17 cellular contexts compared by ENCODE assay signal in genomic region chr19:3345850-3346460, GRCh38. TPM values are rescaled to one million over a fixed set of nuclear protein-coding genes. Genes with fewer than 3 reads are reported as not detected.
DNase-seq lines count a peak whose midpoint lies in the region; ATAC-seq, FAIRE-seq and TF ChIP-seq lines count a peak whose summit lies in the region.
"Had no signal": no experiment of that assay in that cellular context is flagged by ENCODE, and none has a peak within 500 bp of the region (broad histone marks: within the 10 kb centered on the region; RNA-seq: fewer than 3 reads in every experiment).

No MANE protein-coding gene starts in this region.

- H3F3A ChIP-seq in GM23248 (ENCODE audit: insufficient read depth) = peaks cover 12% of the 10 kb centered on the region

- peaks cover 5% of the 10 kb centered on the region for H3K4me1 ChIP-seq in GM23248 (ENCODE audit: insufficient read depth)
- H3K4me1 ChIP-seq in mammary epithelial cell (ENCODE audit: insufficient read depth, low read length) = peaks cover 16% of the 10 kb centered on the region
- H3K4me1 ChIP-seq in HepG2 (ENCODE audit: insufficient read depth, low read length) = peaks cover 56% of the 10 kb centered on the region
- H3K4me1 ChIP-seq in spleen = peaks cover 0 to 38% (median 24%) of the 10 kb centered on the region in 6 donors
- no peaks in the 10 kb centered on the region for H3K4me1 ChIP-seq in naive thymus-derived CD4-positive, alpha-beta T cell (ENCODE audit: control insufficient read depth in 2 of 2, insufficient read depth in 2 of 2, low read length in 2 of 2)
- H3K4me1 ChIP-seq: Caco-2 had no signal

- POLR2A ChIA-PET in HepG2 (lab: Yijun Ruan, JAX) = no interaction called here
- POLR2A ChIA-PET in naive thymus-derived CD4-positive, alpha-beta T cell (lab: Charles Lee) = no interaction called here

- intact Hi-C loops in mammary epithelial cell (cut with micrococcal nuclease) = no loop called here
- intact Hi-C loops in HepG2 (cut with micrococcal nuclease; ENCODE audit: unreplicated experiment) = no loop called here
- intact Hi-C loops in spleen (cut with DNase I; ENCODE audit: low total_unique reads) = no loop called here
- intact Hi-C loops in naive thymus-derived CD4-positive, alpha-beta T cell (cut with micrococcal nuclease) = no loop called here
- intact Hi-C loops in posterior cingulate gyrus (cut with DNase I) = loop anchor here (5.0 kb wide), 1 partner anchor 81 kb away; no protein-coding TSS in a partner anchor

- H3K27me3 ChIP-seq in GM23248 (replicated peaks; ENCODE audit: insufficient read depth) (no peaks in the 10 kb centered on the region), mammary epithelial cell (ENCODE audit: insufficient read depth, low read length) (no peaks in the 10 kb centered on the region), HepG2 (ENCODE audit: control insufficient read depth in 1 of 2, insufficient read depth in 2 of 2, low read length in 2 of 2) (peaks cover 1 to 8% of the 10 kb centered on the region in 2 experiments; a peak in 3 of 5 replicates), spleen (replicated peaks in 1 of 7) (no peaks in the 10 kb centered on the region)
- H3K27me3 ChIP-seq in naive thymus-derived CD4-positive, alpha-beta T cell (ENCODE audit: control insufficient read depth in 2 of 2, insufficient read depth in 2 of 2, low read length in 2 of 2) = no peaks in the 10 kb centered on the region

- no peak for FAIRE-seq in HepG2 (lab: Jason Lieb, UNC)

- H2AFZ ChIP-seq in GM23248 = peak overlapping the region; percentile 85
- H2AFZ ChIP-seq in mammary epithelial cell (ENCODE audit: low read depth, low read length) = peak overlapping the region; percentile 87
- H2AFZ ChIP-seq in HepG2 (ENCODE audit: low read length) = no peak overlapping the region

- no peak for TF ChIP-seq EP300 in HepG2 (IDR thresholded peaks at IDR 0.05; ENCODE audit: low read depth in 2 of 2, low read length in 2 of 2)
- no peak for TF ChIP-seq EP300 in HepG2 (CRISPR knock-in tag; IDR thresholded peaks at IDR 0.05; ENCODE audit: borderline replicate concordance)

- H3K27me3 Mint-ChIP-seq in naive thymus-derived CD4-positive, alpha-beta T cell = no peaks in the 10 kb centered on the region
- H3K27me3 Mint-ChIP-seq: naive B cell had no signal

- H3K9ac ChIP-seq in GM23248 (peak overlapping the region; percentile 63), mammary epithelial cell (ENCODE audit: insufficient read depth, low read length) (no peak overlapping the region), HepG2 (ENCODE audit: insufficient read depth, low read depth, low read length) (no peak overlapping the region)

- TF ChIP-seq POLR2A in HepG2 (IDR thresholded peaks at IDR 0.05; ENCODE audit: insufficient read depth in 1 of 2, low read depth in 2 of 2, low read length in 2 of 2) = no peak
- no peak for TF ChIP-seq POLR2A in spleen (IDR thresholded peaks at IDR 0.05)

- no peak overlapping the region for H3K27ac Mint-ChIP-seq in naive thymus-derived CD4-positive, alpha-beta T cell
- H3K27ac Mint-ChIP-seq: activated CD8-positive, alpha-beta T cell treated with anti-CD3 and anti-CD28 coated beads, Interleukin-2, amount 10 ng/mL, durations not matched to agents 7 days and 5 days; IgD-negative memory B cell; naive B cell had no signal

- DNase-seq in GM23248 (no peak), mammary epithelial cell (no peak), HepG2 (ENCODE audit: low spot score) (no peak), spleen (no peak), posterior cingulate gyrus (no peak)
- no peak for DNase-seq in naive thymus-derived CD4-positive, alpha-beta T cell
- no peak for DNase-seq in activated effector memory CD4-positive, alpha-beta T cell treated with anti-CD3 and anti-CD28 coated beads, Interleukin-2, amount 50 U/mL, for 16 hours
- DNase-seq: activated CD8-positive, alpha-beta T cell treated with anti-CD3 and anti-CD28 coated beads, Interleukin-2, amount 10 ng/mL, durations not matched to agents 7 days and 5 days; activated effector memory CD4-positive, alpha-beta T cell treated with Interleukin-2 at 50 U/mL for 16 hours; Caco-2; naive B cell; NCI-H1436 treated with DMSO at 0.1 percent for 48 hours; NCI-H524 treated with DMSO at 0.1 percent for 48 hours; T-helper 9 cell had no signal

- 55 to 60% methylated on average over 12 to 15 of the region's 15 CpGs for WGBS in GM23248 (ENCODE audit: low coverage in 1 of 2, low lambda C conversion rate in 2 of 2, missing lambda C conversion rate in 2 of 2), 2 experiments
- WGBS in mammary epithelial cell (ENCODE audit: low coverage, missing lambda C conversion rate) = 70% methylated on average over 7 of the region's 15 CpGs
- 23% methylated on average over 12 of the region's 15 CpGs for whole genome bisulfite sequencing in HepG2 (ENCODE audit: low lambda C conversion rate)
- 56 to 83% (median 70%) methylated on average over 14 to 15 of the region's 15 CpGs for WGBS in spleen, 5 donors

- no peak for TF ChIP-seq CTCF in mammary epithelial cell (conservative IDR thresholded peaks at IDR 0.05 in 1 of 2, IDR thresholded peaks at IDR 0.05 in 1 of 2; ENCODE audit: extremely low read depth in 1 of 2, insufficient read depth in 1 of 2, low read depth in 1 of 2, low read length in 2 of 2)
- TF ChIP-seq CTCF in HepG2 (CRISPR knock-in tag; IDR thresholded peaks at IDR 0.05) = no peak
- no peak for TF ChIP-seq CTCF in spleen (IDR thresholded peaks at IDR 0.05 in 8 of 11, conservative IDR thresholded peaks at IDR 0.05 in 3 of 11)

- H3K9me3 Mint-ChIP-seq in naive thymus-derived CD4-positive, alpha-beta T cell = no peaks in the 10 kb centered on the region
- H3K9me3 Mint-ChIP-seq: naive B cell had no signal

- peaks cover 0 to 4% (median 0%) of the 10 kb centered on the region in 7 donors for H3K4me1 Mint-ChIP-seq in naive thymus-derived CD4-positive, alpha-beta T cell
- H3K4me1 Mint-ChIP-seq: IgD-negative memory B cell, naive B cell had no signal

- CTCF ChIA-PET in mammary epithelial cell (lab: Charles Lee; ENCODE audit: low non-redundant PET) = no interaction called here
- CTCF ChIA-PET in HepG2 (lab: Yijun Ruan, JAX; ENCODE audit: low intra/inter-chr PET ratio, low total read pairs) = no interaction called here
- CTCF ChIA-PET in naive thymus-derived CD4-positive, alpha-beta T cell (lab: Charles Lee) = no interaction called here

- H4K20me1 ChIP-seq in GM23248 (ENCODE audit: insufficient read depth) = no peaks in the 10 kb centered on the region
- H4K20me1 ChIP-seq in mammary epithelial cell (ENCODE audit: insufficient read depth, low read length) = no peaks in the 10 kb centered on the region
- H4K20me1 ChIP-seq in HepG2 (ENCODE audit: insufficient read depth, low read length) = no peaks in the 10 kb centered on the region

- H3K9me3 ChIP-seq in GM23248 (ENCODE audit: low read depth) (no peaks in the 10 kb centered on the region), mammary epithelial cell (replicated peaks; ENCODE audit: insufficient read depth, low read length) (no peaks in the 10 kb centered on the region), HepG2 (ENCODE audit: low read length) (no peaks in the 10 kb centered on the region), spleen (no peaks in the 10 kb centered on the region)
- H3K9me3 ChIP-seq in naive thymus-derived CD4-positive, alpha-beta T cell (ENCODE audit: control insufficient read depth in 2 of 3, low read length in 3 of 3) = no peaks in the 10 kb centered on the region
- H3K9me3 ChIP-seq: Caco-2 had no signal

- H3K36me3 Mint-ChIP-seq in naive thymus-derived CD4-positive, alpha-beta T cell = no peaks in the 10 kb centered on the region
- H3K36me3 Mint-ChIP-seq: IgD-negative memory B cell, naive B cell had no signal

- no peaks in the 10 kb centered on the region for H3K79me2 ChIP-seq in GM23248 (ENCODE audit: insufficient read depth)
- no peaks in the 10 kb centered on the region for H3K79me2 ChIP-seq in mammary epithelial cell (ENCODE audit: insufficient read depth, low read length)
- no peaks in the 10 kb centered on the region for H3K79me2 ChIP-seq in HepG2 (ENCODE audit: insufficient read depth, low read length)

- dilution Hi-C loops in mammary epithelial cell (cut with HindIII; ENCODE audit: low sequenced_read_pairs) = no loop called here

- H3K4me2 ChIP-seq in GM23248 (ENCODE audit: unreplicated experiment) = peak overlapping the region; percentile 36
- H3K4me2 ChIP-seq in mammary epithelial cell (ENCODE audit: insufficient read depth, low read depth, low read length) = peak overlapping the region; percentile 63
- peak overlapping the region; percentile 67; the same call in 1 of the 2 replicates for H3K4me2 ChIP-seq in HepG2 (ENCODE audit: low read depth, low read length)

- H3K4me3 Mint-ChIP-seq in naive thymus-derived CD4-positive, alpha-beta T cell = no peak overlapping the region
- H3K4me3 Mint-ChIP-seq: activated CD8-positive, alpha-beta T cell treated with anti-CD3 and anti-CD28 coated beads, Interleukin-2, amount 10 ng/mL, durations not matched to agents 7 days and 5 days; IgD-negative memory B cell; naive B cell had no signal

- no TSS peak for BruUV-seq in mammary epithelial cell (replicated peaks; lab: Mats Ljungman, UMichigan)
- BruUV-seq in HepG2 (replicated peaks; lab: Mats Ljungman, UMichigan) = no TSS peak

- peak; percentile 10; the same call in 1 of the 3 replicates for ATAC-seq in HepG2
- ATAC-seq in naive thymus-derived CD4-positive, alpha-beta T cell = no peak
- ATAC-seq in esophagus mucosa = no peak
- ATAC-seq: activated CD8-positive, alpha-beta T cell treated with anti-CD3 and anti-CD28 coated beads, Interleukin-2, amount 10 ng/mL, durations not matched to agents 7 days and 5 days had no signal

- H3K36me3 ChIP-seq in GM23248 (ENCODE audit: low read depth) = no peaks in the 10 kb centered on the region
- no peaks in the 10 kb centered on the region for H3K36me3 ChIP-seq in mammary epithelial cell (ENCODE audit: insufficient read depth, low read length)
- H3K36me3 ChIP-seq in HepG2 (replicated peaks in 1 of 2; ENCODE audit: control insufficient read depth in 1 of 2, insufficient read depth in 2 of 2, low read length in 2 of 2) = no peaks in the 10 kb centered on the region
- H3K36me3 ChIP-seq in spleen = no peaks in the 10 kb centered on the region
- no peaks in the 10 kb centered on the region for H3K36me3 ChIP-seq in naive thymus-derived CD4-positive, alpha-beta T cell (ENCODE audit: control insufficient read depth in 2 of 3, insufficient read depth in 3 of 3, low read length in 3 of 3)
- H3K36me3 ChIP-seq: cardiac muscle cell had no signal

- in situ Hi-C loops in GM23248 (cut with MboI) = no loop called here
- in situ Hi-C loops in mammary epithelial cell (cut with MboI; ENCODE audit: low sequenced_read_pairs in 2 of 2) = no loop called here
- in situ Hi-C loops in HepG2 (cut with HindIII; ENCODE audit: extremely low pct_ligation_motif_present, low pct_unique_long_range_greater_than_20kb) = no loop called here

- H3K9me2 ChIP-seq in GM23248 (ENCODE audit: insufficient read depth) = no peaks in the 10 kb centered on the region

- H3K4me3 ChIP-seq in GM23248 (no peak overlapping the region; the same call in 1 of the 2 replicates), mammary epithelial cell (replicated peaks in 1 of 3; ENCODE audit: insufficient read depth in 1 of 3, low read depth in 2 of 3, low read length in 3 of 3) (no peak overlapping the region), HepG2 (replicated peaks in 1 of 3; ENCODE audit: insufficient read depth in 1 of 3, low read depth in 2 of 3, low read length in 3 of 3) (peak overlapping the region in 1 of 3 experiments; percentile 50; a peak in 1 of 6 replicates), spleen (no peak overlapping the region)
- no peak overlapping the region for H3K4me3 ChIP-seq in naive thymus-derived CD4-positive, alpha-beta T cell (ENCODE audit: low read length)
- H3K4me3 ChIP-seq: cardiac muscle cell had no signal

- no peak for TF ChIP-seq RAD21 in HepG2 (CRISPR knock-in tag; IDR thresholded peaks at IDR 0.05)

- H3K27ac ChIP-seq in GM23248 (peak overlapping the region; percentile 50; the same call in 1 of the 2 replicates), mammary epithelial cell (ENCODE audit: insufficient read depth, low read depth, low read length) (no peak overlapping the region), HepG2 (ENCODE audit: extremely low read length, insufficient read depth, low read length) (no peak overlapping the region), spleen (peak overlapping the region in 6 of 8 donors; percentile 55 to 68 (median 62))
- H3K27ac ChIP-seq in naive thymus-derived CD4-positive, alpha-beta T cell (ENCODE audit: low read depth, low read length) = no peak overlapping the region
- H3K27ac ChIP-seq: cardiac muscle cell had no signal

RNA-seq across cellular contexts. Expression of gene NFIC, which starts 20.4 kb away (rescaled TPM):
- total RNA-seq in GM23248 (2014; rRNA removed; shearing (Covaris generic)) = 50.4 and 51.9 TPM in 2 replicates
- 106 and 108 TPM in 2 replicates for polyA plus RNA-seq in GM23248 (2016; fragmentation: Nextera tagmentation; extraction: Ambion mirVana)
- total RNA-seq in mammary epithelial cell = 10 to 100 TPM; 43.7 to 77.5 TPM
- polyA plus RNA-seq in mammary epithelial cell = 8.9 TPM
- 43.2 TPM for polyA minus RNA-seq in mammary epithelial cell
- 2.5 and 2.9 TPM in 2 replicates for total RNA-seq in HepG2 (2016; rRNA removed; fragmentation: Illumina TruSeq; extraction: Trizol)
- 2.9 and 3.0 TPM in 2 replicates for total RNA-seq in HepG2 (2016; cell fraction: cytosol; rRNA removed; fragmentation: Illumina TruSeq; extraction: Trizol; ENCODE audit: low read depth)
- 3.0 and 3.2 TPM in 2 replicates for total RNA-seq in HepG2 (2016; cell fraction: insoluble cytoplasmic fraction; rRNA removed; fragmentation: Illumina TruSeq; extraction: Trizol)
- total RNA-seq in HepG2 (2016; cell fraction: membrane; rRNA removed; fragmentation: Illumina TruSeq; extraction: Trizol) = 2.5 and 2.9 TPM in 2 replicates
- 3.8 and 5.6 TPM in 2 replicates for total RNA-seq in HepG2 (2016; cell fraction: nucleus; rRNA removed; fragmentation: Illumina TruSeq; extraction: Trizol)
- polyA plus RNA-seq in HepG2 (2011; rRNA removed) = 1.3 and 1.6 TPM in 2 replicates
- 0.71 and 0.79 TPM in 2 replicates for polyA plus RNA-seq in HepG2 (2011; cell fraction: cytosol; rRNA removed)
- polyA plus RNA-seq in HepG2 (2011; cell fraction: nucleus; rRNA removed) = 5.1 and 8.1 TPM in 2 replicates
- polyA plus RNA-seq in HepG2 (2012) = 5.9 and 8.4 TPM in 2 replicates
- polyA plus RNA-seq in HepG2 (2016; cell fraction: cytosol; fragmentation: Illumina TruSeq; extraction: Trizol; ENCODE audit: low read depth) = 1.1 and 1.4 TPM in 2 replicates
- polyA plus RNA-seq in HepG2 (2016; cell fraction: insoluble cytoplasmic fraction; fragmentation: Illumina TruSeq; extraction: Trizol; ENCODE audit: low read depth) = 8.2 and 9.6 TPM in 2 replicates
- polyA plus RNA-seq in HepG2 (2016; cell fraction: membrane; fragmentation: Illumina TruSeq; extraction: Trizol; ENCODE audit: low read depth) = 4.6 and 4.8 TPM in 2 replicates
- 7.4 and 9.8 TPM in 2 replicates for polyA plus RNA-seq in HepG2 (2016; cell fraction: nucleus; fragmentation: Illumina TruSeq; extraction: Trizol; ENCODE audit: insufficient read depth, low read depth)
- polyA minus RNA-seq in HepG2 (2011; rRNA and poly(A)+ RNA removed; ENCODE audit: low replicate concordance) = 5.3 and 16.7 TPM in 2 replicates
- polyA minus RNA-seq in HepG2 (2011; cell fraction: cytosol; rRNA and poly(A)+ RNA removed) = 5.2 and 5.4 TPM in 2 replicates
- polyA minus RNA-seq in HepG2 (2011; cell fraction: nucleus; rRNA and poly(A)+ RNA removed) = 5.1 and 5.3 TPM in 2 replicates
- 100 to 1,000 TPM in 2 of 7 donors, 10 to 100 TPM in 5; 65.4 to 125 (median 77.1) TPM for total RNA-seq in spleen
- 10 to 100 TPM in 1 of 3 donors, 1 to 10 TPM in 2; 4.1 to 23.4 (median 4.2) TPM for polyA plus RNA-seq in spleen
- 10 to 100 TPM; 15.0 to 35.2 (median 33.1) TPM for total RNA-seq in naive thymus-derived CD4-positive, alpha-beta T cell
- polyA plus RNA-seq in naive thymus-derived CD4-positive, alpha-beta T cell = 10 to 100 TPM; 12.2 to 24.6 TPM
- 68.2 TPM for total RNA-seq in esophagus mucosa

Comparison
In these comparisons a context has a peak if more than half of its experiments do, and no peak if none do; other contexts are left out.
1. H3K27ac ChIP-seq: peak in GM23248 (single experiment) and spleen (6 of 8); none in mammary epithelial cell (single experiment), HepG2 (single experiment) and naive thymus-derived CD4-positive, alpha-beta T cell (single experiment).
2. Peak in every context shown above with its lines, with median percentiles within 50 percentile points of each other: H3K4me2 ChIP-seq.